Comparison of ENCODE assay signal across 20 cellular contexts in genomic region chr11:126963603-126964353, GRCh38. TPM values are rescaled to one million over a fixed set of nuclear protein-coding genes. Genes with fewer than 3 reads are reported as not detected.
A peak's percentile ranks its signal among the peaks of the same experiment; 100 is the strongest.
DNase-seq lines count a peak whose midpoint lies in the region; ATAC-seq and TF ChIP-seq lines count a peak whose summit lies in the region.
"Had no signal": no experiment of that assay in that cellular context is flagged by ENCODE, and none has a peak within 500 bp of the region (broad histone marks: within the 10 kb centered on the region; RNA-seq: fewer than 3 reads in every experiment).

No MANE protein-coding gene starts in this region.

- H3K14ac ChIP-seq in trophoblast cell (ENCODE audit: low read length) = no peak overlapping the region

- H3K4me3 ChIP-seq in astrocyte of the spinal cord (ENCODE audit: low read depth, low read length) (no peak overlapping the region), lung (no peak overlapping the region), trophoblast cell (ENCODE audit: low read depth, low read length) (no peak overlapping the region)
- H3K4me3 ChIP-seq: right lobe of liver, uterus had no signal

- H4K12ac ChIP-seq in trophoblast cell (ENCODE audit: low read depth, low read length) = no peak overlapping the region

- H2AFZ ChIP-seq in trophoblast cell (ENCODE audit: insufficient read depth, low read length, poor library complexity) = no peak overlapping the region

- H3K9ac ChIP-seq in trophoblast cell (ENCODE audit: low read length) = no peak overlapping the region

- H3K27ac ChIP-seq in lung (ENCODE audit: low read depth in 1 of 2, low read length in 1 of 2) (peak overlapping the region in 1 of 2 donors; percentile 50), trophoblast cell (ENCODE audit: low read depth, low read length) (no peak overlapping the region)
- H3K27ac ChIP-seq: right lobe of liver, uterus had no signal

- DNase-seq in AG08395 (ENCODE audit: low spot score) (peak; percentile 32), HK-2 (ENCODE audit: unreplicated experiment) (peak; percentile 20), astrocyte of the spinal cord (ENCODE audit: low read depth, low spot score) (peak; percentile 56), lung (ENCODE audit: low spot score) (peak; percentile 51), GM10266 (ENCODE audit: extremely low spot score) (no peak), trophoblast cell (no peak)
- DNase-seq: activated CD4-positive, alpha-beta T cell treated with anti-CD3 and anti-CD28 coated beads, Interleukin-2, amount 10 ng/mL, durations not matched to agents 7 days and 5 days; activated naive CD8-positive, alpha-beta T cell treated with anti-CD3 and anti-CD28 coated beads, Interleukin-2, amount 10 ng/mL, durations not matched to agents 7 days and 5 days; activated T-cell treated with anti-CD3 and anti-CD28 coated beads, Interleukin-2, amount 50 U/mL, for 1 hour; DMS 273 treated with DMSO at 0.1 percent for 48 hours; MM.1S; NCI-H2029 treated with DMSO at 0.1 percent for 48 hours; NCI-H526 treated with DMSO at 0.1 percent for 48 hours; right lobe of liver; T1000; uterus had no signal

- H4K8ac ChIP-seq in trophoblast cell (ENCODE audit: low read depth, low read length) = no peak overlapping the region

- no peak overlapping the region for H3K23ac ChIP-seq in trophoblast cell (ENCODE audit: low read length)

- no peak overlapping the region for H2BK5ac ChIP-seq in trophoblast cell (ENCODE audit: low read depth, low read length, poor library complexity)

- ATAC-seq in lung (ENCODE audit: insufficient read depth, low FRiP score) = peak; percentile 75
- no peak for ATAC-seq in GM19351 (IDR thresholded peaks at IDR 0.05; ENCODE audit: unreplicated experiment)
- ATAC-seq in GM18517 (IDR thresholded peaks at IDR 0.05; ENCODE audit: unreplicated experiment) = no peak
- ATAC-seq: Panc1; right lobe of liver; stimulated activated memory B cell treated with anti-CD40 and anti-IgM and Interleukin-4, amounts not matched to agents 10 μg/mL and 1 μg/mL and 100 μg/mL, for 72 hours had no signal

- no peak overlapping the region for H3K4me2 ChIP-seq in trophoblast cell (ENCODE audit: low read length)

- no peaks in the 10 kb centered on the region for H3K27me3 ChIP-seq in lung (ENCODE audit: control insufficient read depth, insufficient read depth)
- H3K27me3 ChIP-seq in trophoblast cell (ENCODE audit: insufficient read depth, low read length) = no peaks in the 10 kb centered on the region
- H3K27me3 ChIP-seq: right lobe of liver, uterus had no signal

- in situ Hi-C loops in astrocyte of the spinal cord (cut with HindIII; ENCODE audit: low sequenced_read_pairs) = no loop called here

- no peak overlapping the region for H2BK12ac ChIP-seq in trophoblast cell (ENCODE audit: low read length)

- H4K91ac ChIP-seq in trophoblast cell (ENCODE audit: low read depth, low read length) = no peak overlapping the region

- no peaks in the 10 kb centered on the region for H3K79me1 ChIP-seq in trophoblast cell (ENCODE audit: low read length)

- H3K36me3 ChIP-seq in lung (ENCODE audit: control insufficient read depth in 2 of 2, insufficient read depth in 2 of 2, low read length in 2 of 2) = no peaks in the 10 kb centered on the region
- H3K36me3 ChIP-seq in trophoblast cell (ENCODE audit: control insufficient read depth in 1 of 2, insufficient read depth in 2 of 2, low read length in 2 of 2) = no peaks in the 10 kb centered on the region
- H3K36me3 ChIP-seq: right lobe of liver, uterus had no signal

- H3K18ac ChIP-seq in trophoblast cell (ENCODE audit: low read length) = no peak overlapping the region

- no peak overlapping the region for H2AK5ac ChIP-seq in trophoblast cell (ENCODE audit: low read length)

- no peak overlapping the region for H2BK120ac ChIP-seq in trophoblast cell (ENCODE audit: insufficient read depth, low read length, poor library complexity)

- no peaks in the 10 kb centered on the region for H3K79me2 ChIP-seq in trophoblast cell (ENCODE audit: control insufficient read depth, insufficient read depth, low read length, poor library complexity)

- H3K4ac ChIP-seq in trophoblast cell (ENCODE audit: low read depth, low read length) = no peak overlapping the region

- TF ChIP-seq CTCF in astrocyte of the spinal cord (IDR thresholded peaks at IDR 0.05; ENCODE audit: low read depth, low read length) = no peak
- no peak for TF ChIP-seq CTCF in lung (IDR thresholded peaks at IDR 0.05; ENCODE audit: control extremely low read depth, extremely low read depth)
- no peak for TF ChIP-seq CTCF in GM10266 (IDR thresholded peaks at IDR 0.05; ENCODE audit: control insufficient read depth, insufficient read depth, low read depth, missing control alignments)

- H3K9me3 ChIP-seq in lung (ENCODE audit: control insufficient read depth in 2 of 2, insufficient read depth in 1 of 2, low read length in 1 of 2) = no peaks in the 10 kb centered on the region
- H3K9me3 ChIP-seq in trophoblast cell (ENCODE audit: insufficient read depth, low read depth, low read length) = no peaks in the 10 kb centered on the region
- H3K9me3 ChIP-seq: right lobe of liver, uterus had no signal

- 64 to 78% methylated on average over 3 of the region's 3 CpGs for WGBS in lung, 2 donors
- no CpG with 5 or more reads among the region's 3 CpGs for WGBS in trophoblast cell (ENCODE audit: extremely low coverage, insufficient coverage, insufficient read length)

- H3K4me1 ChIP-seq in lung (ENCODE audit: control insufficient read depth in 2 of 2, insufficient read depth in 2 of 2, low read length in 2 of 2) = no peaks in the 10 kb centered on the region
- H3K4me1 ChIP-seq in trophoblast cell (ENCODE audit: control insufficient read depth in 1 of 2, insufficient read depth in 2 of 2, low read length in 2 of 2) = no peaks in the 10 kb centered on the region
- H3K4me1 ChIP-seq: right lobe of liver, uterus had no signal

RNA-seq across cellular contexts. Expression of gene KIRREL3, which starts 36.8 kb away (rescaled TPM):
- total RNA-seq in lung = under 1 TPM; 0.15 to 0.71 TPM
- under 1 TPM in 1 of 2 donors, not detected in 1; 0.02 TPM for polyA plus RNA-seq in lung
- polyA plus RNA-seq in trophoblast cell (2013) = 0.04 TPM in 1 of 2 replicates, not detected in the other
- total RNA-seq: activated CD4-positive, alpha-beta T cell treated with anti-CD3 and anti-CD28 coated beads, Interleukin-2, amount 10 ng/mL, durations not matched to agents 7 days and 5 days; activated naive CD8-positive, alpha-beta T cell treated with anti-CD3 and anti-CD28 coated beads, Interleukin-2, amount 10 ng/mL, durations not matched to agents 7 days and 5 days; right lobe of liver had no signal

Comparison
In these comparisons a context has a peak if more than half of its experiments do, and no peak if none do; other contexts are left out.
1. DNase-seq: peak in AG08395 (single experiment), HK-2 (single experiment), astrocyte of the spinal cord (single experiment) and lung (single experiment); none in GM10266 (single experiment) and trophoblast cell (0 of 2).